24 cellular contexts compared by ENCODE assay signal in the genomic region with DNA sequence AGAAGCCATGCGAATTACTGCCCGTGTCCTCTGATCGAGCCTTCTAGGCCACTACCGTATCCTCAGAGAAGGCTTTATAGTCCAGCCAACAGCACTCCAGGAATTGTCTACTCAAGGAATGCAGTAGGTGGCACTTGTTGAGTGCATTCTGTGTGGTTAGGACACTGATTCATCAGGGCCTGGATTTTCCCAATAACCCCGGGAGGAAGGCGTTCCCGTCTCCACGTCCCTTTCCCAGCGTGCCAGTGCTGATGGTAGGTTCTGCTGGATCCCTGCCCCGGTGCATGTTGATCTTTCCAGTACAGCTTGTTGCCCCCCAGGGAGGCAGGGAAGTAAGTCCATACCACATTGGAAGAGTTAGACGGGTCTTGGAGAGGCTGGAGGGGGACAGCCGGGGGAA.
DNase-seq lines count a peak whose midpoint lies in the region; ATAC-seq and TF ChIP-seq lines count a peak whose summit lies in the region.
"Had no signal": no experiment of that assay in that cellular context is flagged by ENCODE, and none has a peak within 500 bp of the region (broad histone marks: within the 10 kb centered on the region; RNA-seq: fewer than 3 reads in every experiment).

No MANE protein-coding gene starts in this region.

- peak overlapping the region; percentile 78 for H3K4me2 ChIP-seq in Loucy (ENCODE audit: low read depth, low read length, poor library complexity, severe bottlenecking)
- H3K4me2 ChIP-seq: PC-9 had no signal

- intact Hi-C loops in CD8-positive, alpha-beta T cell (cut with DNase I, micrococcal nuclease): loop anchor here in 1 of 2 experiments (5.0 kb wide), 1 partner anchor 105 kb away; no protein-coding TSS in a partner anchor
- intact Hi-C loops in Right ventricle myocardium inferior (cut with DNase I): no loop called here

- no peak overlapping the region for H3K27ac ChIP-seq in CD8-positive, alpha-beta T cell (ENCODE audit: low read depth, low read length)
- H3K27ac ChIP-seq: C4-2B, left lung, PC-9, sigmoid colon, suprapubic skin had no signal

- H2AFZ ChIP-seq in Loucy (ENCODE audit: low read length): no peak overlapping the region
- H2AFZ ChIP-seq: PC-9 had no signal

- CTCF ChIA-PET in activated naive CD4-positive, alpha-beta T cell treated with anti-CD3 and anti-CD28 coated beads, Interleukin-2, amount 10 ng/mL, durations not matched to agents 7 days and 5 days (lab: Charles Lee): no interaction called here
- CTCF ChIA-PET in CD8-positive, alpha-beta T cell (lab: Charles Lee): interaction anchor here (1.1 to 1.7 kb wide), 2 partner anchors 194 to 240 kb away, joined by 3 read pairs; no protein-coding TSS in a partner anchor

- peak overlapping the region; percentile 54 for H3K9ac ChIP-seq in Loucy (ENCODE audit: low read depth, low read length, poor library complexity, severe bottlenecking)

- H3K4me1 ChIP-seq in CD8-positive, alpha-beta T cell (ENCODE audit: insufficient read depth, low read length): peaks cover 62% of the 10 kb centered on the region
- peaks cover 68% of the 10 kb centered on the region for H3K4me1 ChIP-seq in Loucy (ENCODE audit: insufficient read depth, low read length, poor library complexity, severe bottlenecking)

- no peaks in the 10 kb centered on the region for H4K20me1 ChIP-seq in Loucy (ENCODE audit: insufficient read depth, low read length, poor library complexity, severe bottlenecking)

- peaks cover 50% of the 10 kb centered on the region for H3K36me3 Mint-ChIP-seq in activated naive CD4-positive, alpha-beta T cell treated with anti-CD3 and anti-CD28 coated beads, Interleukin-2, amount 10 ng/mL, durations not matched to agents 7 days and 5 days
- peaks cover 2% of the 10 kb centered on the region for H3K36me3 Mint-ChIP-seq in CD8-positive, alpha-beta T cell

- H3K4me3 Mint-ChIP-seq in activated naive CD4-positive, alpha-beta T cell treated with anti-CD3 and anti-CD28 coated beads, Interleukin-2, amount 10 ng/mL, durations not matched to agents 7 days and 5 days: no peak overlapping the region
- H3K4me3 Mint-ChIP-seq in CD8-positive, alpha-beta T cell: no peak overlapping the region
- H3K4me3 Mint-ChIP-seq: stimulated activated effector memory CD8-positive, alpha-beta T cell treated with anti-CD3 and anti-CD28 coated beads, Interleukin-12 subunit alpha, Interleukin-12 subunit beta, amount 100 ng/mL, for 72 hours had no signal

- H3K9me2 ChIP-seq in Loucy (replicated peaks; ENCODE audit: low read depth, low read length): no peaks in the 10 kb centered on the region

- no peak for DNase-seq in activated naive CD4-positive, alpha-beta T cell treated with anti-CD3 and anti-CD28 coated beads, Interleukin-2, amount 10 ng/mL, durations not matched to agents 7 days and 5 days
- DNase-seq in activated naive CD4-positive, alpha-beta T cell treated with anti-CD3 and anti-CD28 coated beads, Interleukin-2, amount 50 U/mL, for 16 hours: no peak
- no peak for DNase-seq in CD8-positive, alpha-beta T cell
- DNase-seq in kidney tubule cell (ENCODE audit: low spot score) (peak; percentile 14), Right ventricle myocardium inferior (ENCODE audit: missing footprints) (no peak), LoVo (ENCODE audit: low spot score) (no peak), OCI-M1 (lab: John Stamatoyannopoulos, UW) (no peak)
- DNase-seq: DMS 273 treated with DMSO at 0.1 percent for 48 hours; hypothalamus; Kasumi-1; left lung; mesenchymal stem cell; NCI-H1048; NCI-H187; NCI-H2171 treated with DMSO at 0.1 percent for 48 hours; NCI-H524; PC-9; SHP77; sigmoid colon; stimulated activated CD4-positive, alpha-beta T cell treated with anti-CD3 and anti-CD28 coated beads, Interleukin-4, amount 100 ng/mL, for 24 hours had no signal

- H3K9me3 Mint-ChIP-seq in activated naive CD4-positive, alpha-beta T cell treated with anti-CD3 and anti-CD28 coated beads, Interleukin-2, amount 10 ng/mL, durations not matched to agents 7 days and 5 days: peaks cover 2% of the 10 kb centered on the region
- H3K9me3 Mint-ChIP-seq in CD8-positive, alpha-beta T cell: no peaks in the 10 kb centered on the region
- H3K9me3 Mint-ChIP-seq: stimulated activated effector memory CD8-positive, alpha-beta T cell treated with anti-CD3 and anti-CD28 coated beads, Interleukin-12 subunit alpha, Interleukin-12 subunit beta, amount 100 ng/mL, for 72 hours had no signal

- H3K79me2 ChIP-seq in Loucy (ENCODE audit: insufficient read depth, low read length): peaks cover 86% of the 10 kb centered on the region

- ATAC-seq in CD8-positive, alpha-beta T cell: no peak
- no peak for ATAC-seq in Right ventricle myocardium inferior
- ATAC-seq: left lung; stimulated activated effector memory CD8-positive, alpha-beta T cell treated with anti-CD3 and anti-CD28 coated beads, Interleukin-12 subunit alpha, Interleukin-12 subunit beta, amount 100 ng/mL, for 72 hours had no signal

- TF ChIP-seq CTCF in CD8-positive, alpha-beta T cell (IDR thresholded peaks at IDR 0.05): no peak
- no peak for TF ChIP-seq CTCF in Loucy (conservative IDR thresholded peaks at IDR 0.05; ENCODE audit: low read length)

- H3K27me3 ChIP-seq in CD8-positive, alpha-beta T cell (ENCODE audit: insufficient read depth, low read length): no peaks in the 10 kb centered on the region
- H3K27me3 ChIP-seq in Loucy (ENCODE audit: insufficient read depth, low read length, poor library complexity, severe bottlenecking): no peaks in the 10 kb centered on the region
- H3K27me3 ChIP-seq: left lung, sigmoid colon, suprapubic skin had no signal

- H3K4me3 ChIP-seq in CD8-positive, alpha-beta T cell (ENCODE audit: low read depth, low read length): no peak overlapping the region
- peak overlapping the region; percentile 26 for H3K4me3 ChIP-seq in Loucy (ENCODE audit: low read length, poor library complexity, severe bottlenecking)
- H3K4me3 ChIP-seq: left lung, PC-9, sigmoid colon, suprapubic skin had no signal

- H3K4me1 Mint-ChIP-seq in activated naive CD4-positive, alpha-beta T cell treated with anti-CD3 and anti-CD28 coated beads, Interleukin-2, amount 10 ng/mL, durations not matched to agents 7 days and 5 days: peaks cover 99% of the 10 kb centered on the region
- H3K4me1 Mint-ChIP-seq in CD8-positive, alpha-beta T cell (ENCODE audit: low read depth): peaks cover 77% of the 10 kb centered on the region

- H3F3A ChIP-seq in Loucy (ENCODE audit: low read depth): 0 out of 2 replicates have a peak, but pooled peaks cover 2% of the 10 kb centered on the region

- no peaks in the 10 kb centered on the region for H3K36me3 ChIP-seq in CD8-positive, alpha-beta T cell (ENCODE audit: insufficient read depth, low read length)
- H3K36me3 ChIP-seq in Loucy (ENCODE audit: insufficient read depth, low read length): no peaks in the 10 kb centered on the region
- H3K36me3 ChIP-seq: left lung, sigmoid colon, suprapubic skin had no signal

- H3K27ac Mint-ChIP-seq in activated naive CD4-positive, alpha-beta T cell treated with anti-CD3 and anti-CD28 coated beads, Interleukin-2, amount 10 ng/mL, durations not matched to agents 7 days and 5 days: peak overlapping the region; percentile 88
- H3K27ac Mint-ChIP-seq in CD8-positive, alpha-beta T cell: peak overlapping the region; percentile 93

- H3K9me3 ChIP-seq in CD8-positive, alpha-beta T cell (ENCODE audit: low read length): no peaks in the 10 kb centered on the region
- H3K9me3 ChIP-seq in Loucy (ENCODE audit: insufficient read depth, low read depth, low read length): no peaks in the 10 kb centered on the region
- H3K9me3 ChIP-seq: left lung, sigmoid colon, suprapubic skin had no signal

- H3K27me3 Mint-ChIP-seq in activated naive CD4-positive, alpha-beta T cell treated with anti-CD3 and anti-CD28 coated beads, Interleukin-2, amount 10 ng/mL, durations not matched to agents 7 days and 5 days: no peaks in the 10 kb centered on the region
- no peaks in the 10 kb centered on the region for H3K27me3 Mint-ChIP-seq in CD8-positive, alpha-beta T cell (ENCODE audit: low read depth)

- POLR2A ChIA-PET in CD8-positive, alpha-beta T cell (lab: Charles Lee): interaction anchor here (1.6 to 2.8 kb wide), 2 partner anchors 10 to 36 kb away, joined by 5 to 10 read pairs; no protein-coding TSS in a partner anchor
